ENCODE assay signal across 1 cellular context in the genomic region with DNA sequence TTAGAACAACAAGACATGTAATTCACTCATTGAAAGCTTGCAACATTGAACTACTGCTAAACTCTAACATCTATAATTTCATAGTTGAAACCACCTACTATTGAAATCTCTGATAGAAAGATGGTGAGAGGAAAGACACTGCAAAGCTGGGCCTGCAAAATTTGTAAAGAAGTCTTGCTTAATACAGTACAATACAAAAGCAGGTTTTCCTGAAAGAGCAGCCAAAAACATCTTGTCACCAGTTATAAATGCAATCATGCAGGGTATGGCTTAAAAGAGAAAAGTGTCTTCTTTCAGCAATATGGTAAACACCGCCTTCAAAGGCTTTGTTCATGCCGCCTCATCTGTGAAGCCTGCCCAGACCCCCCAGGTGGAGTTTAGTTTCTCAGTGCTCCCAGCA.
TF ChIP-seq lines count a peak whose summit lies in the region.

No MANE protein-coding gene starts in this region.

TF ChIP-seq in Ishikawa, 13 proteins besides CTCF, POLR2A, EP300 and RAD21 (continued from another document):
- TF ChIP-seq, protein P1, sequence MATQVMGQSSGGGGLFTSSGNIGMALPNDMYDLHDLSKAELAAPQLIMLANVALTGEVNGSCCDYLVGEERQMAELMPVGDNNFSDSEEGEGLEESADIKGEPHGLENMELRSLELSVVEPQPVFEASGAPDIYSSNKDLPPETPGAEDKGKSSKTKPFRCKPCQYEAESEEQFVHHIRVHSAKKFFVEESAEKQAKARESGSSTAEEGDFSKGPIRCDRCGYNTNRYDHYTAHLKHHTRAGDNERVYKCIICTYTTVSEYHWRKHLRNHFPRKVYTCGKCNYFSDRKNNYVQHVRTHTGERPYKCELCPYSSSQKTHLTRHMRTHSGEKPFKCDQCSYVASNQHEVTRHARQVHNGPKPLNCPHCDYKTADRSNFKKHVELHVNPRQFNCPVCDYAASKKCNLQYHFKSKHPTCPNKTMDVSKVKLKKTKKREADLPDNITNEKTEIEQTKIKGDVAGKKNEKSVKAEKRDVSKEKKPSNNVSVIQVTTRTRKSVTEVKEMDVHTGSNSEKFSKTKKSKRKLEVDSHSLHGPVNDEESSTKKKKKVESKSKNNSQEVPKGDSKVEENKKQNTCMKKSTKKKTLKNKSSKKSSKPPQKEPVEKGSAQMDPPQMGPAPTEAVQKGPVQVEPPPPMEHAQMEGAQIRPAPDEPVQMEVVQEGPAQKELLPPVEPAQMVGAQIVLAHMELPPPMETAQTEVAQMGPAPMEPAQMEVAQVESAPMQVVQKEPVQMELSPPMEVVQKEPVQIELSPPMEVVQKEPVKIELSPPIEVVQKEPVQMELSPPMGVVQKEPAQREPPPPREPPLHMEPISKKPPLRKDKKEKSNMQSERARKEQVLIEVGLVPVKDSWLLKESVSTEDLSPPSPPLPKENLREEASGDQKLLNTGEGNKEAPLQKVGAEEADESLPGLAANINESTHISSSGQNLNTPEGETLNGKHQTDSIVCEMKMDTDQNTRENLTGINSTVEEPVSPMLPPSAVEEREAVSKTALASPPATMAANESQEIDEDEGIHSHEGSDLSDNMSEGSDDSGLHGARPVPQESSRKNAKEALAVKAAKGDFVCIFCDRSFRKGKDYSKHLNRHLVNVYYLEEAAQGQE (IDR thresholded peaks at IDR 0.05; ENCODE audit: low read depth): no peak
- peak; percentile 55; the same call in 1 of the 2 replicates for TF ChIP-seq CEBPB (IDR thresholded peaks at IDR 0.05)
- no peak for TF ChIP-seq TEAD4 (IDR thresholded peaks at IDR 0.05)
- TF ChIP-seq NFIC (IDR thresholded peaks at IDR 0.05): peak; percentile 5; the same call in 1 of the 2 replicates
- no peak for TF ChIP-seq TAF1 (IDR thresholded peaks at IDR 0.05; ENCODE audit: low read depth)
- TF ChIP-seq, protein P2, sequence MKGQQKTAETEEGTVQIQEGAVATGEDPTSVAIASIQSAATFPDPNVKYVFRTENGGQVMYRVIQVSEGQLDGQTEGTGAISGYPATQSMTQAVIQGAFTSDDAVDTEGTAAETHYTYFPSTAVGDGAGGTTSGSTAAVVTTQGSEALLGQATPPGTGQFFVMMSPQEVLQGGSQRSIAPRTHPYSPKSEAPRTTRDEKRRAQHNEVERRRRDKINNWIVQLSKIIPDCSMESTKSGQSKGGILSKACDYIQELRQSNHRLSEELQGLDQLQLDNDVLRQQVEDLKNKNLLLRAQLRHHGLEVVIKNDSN (IDR thresholded peaks at IDR 0.05): no peak
TF ChIP-seq in Ishikawa: peak in this region for 2.
